In the genomic region with DNA sequence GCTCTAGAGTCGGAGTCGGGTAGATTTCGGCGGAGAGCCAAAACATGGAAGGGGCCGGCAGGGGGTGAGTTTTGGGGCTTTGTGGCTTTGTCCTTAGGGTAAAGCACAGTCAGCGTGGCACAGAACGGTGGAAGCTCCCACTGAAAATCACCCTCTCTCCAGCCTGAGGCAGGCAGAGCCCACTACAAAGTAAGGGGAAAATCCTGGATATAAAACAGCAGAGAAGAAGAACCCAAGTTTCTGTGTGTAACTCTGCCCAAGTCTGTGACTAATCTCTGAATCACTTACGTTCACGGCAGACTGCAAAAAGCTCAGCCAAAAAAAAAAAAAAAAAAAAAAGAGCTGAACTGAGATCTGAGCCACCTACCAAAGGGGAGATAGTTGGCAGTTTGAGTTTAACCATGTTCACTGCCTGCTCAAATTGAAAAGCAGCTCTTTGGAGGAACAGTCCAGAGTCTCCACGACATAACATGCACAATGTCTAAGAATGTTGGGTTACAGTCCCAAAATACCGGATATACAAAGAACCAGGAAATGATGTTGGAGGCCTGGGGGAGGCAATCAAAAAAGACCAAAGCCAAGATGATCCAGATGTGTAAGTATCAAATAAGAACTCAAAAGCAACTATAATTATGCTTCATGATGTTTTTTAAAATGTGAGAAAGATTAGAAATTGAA, we compare ENCODE assay signal across 9 cellular contexts. TPM values are rescaled to one million over a fixed set of nuclear protein-coding genes. Genes with fewer than 3 reads are reported as not detected.
DNase-seq lines count a peak whose midpoint lies in the region; ATAC-seq and TF ChIP-seq lines count a peak whose summit lies in the region.
"Had no signal": no experiment of that assay in that cellular context is flagged by ENCODE, and none has a peak within 500 bp of the region (broad histone marks: within the 10 kb centered on the region; RNA-seq: fewer than 3 reads in every experiment).

No MANE protein-coding gene starts in this region.

- peaks cover 0 to 3% of the 10 kb centered on the region in 2 donors for H3K4me1 ChIP-seq in lung (ENCODE audit: control insufficient read depth in 2 of 2, insufficient read depth in 2 of 2, low read length in 2 of 2)

- H3K4me3 ChIP-seq in lung (no peak overlapping the region), coronary artery (no peak overlapping the region)

- CTCF ChIA-PET in MCF 10A (lab: Yijun Ruan, JAX) = interaction anchor here (0.6 to 1.0 kb wide), 5 partner anchors 14 to 482 kb away, joined by 3 to 5 read pairs (median 4); no protein-coding TSS in a partner anchor

- no peaks in the 10 kb centered on the region for H3K9me3 Mint-ChIP-seq in MCF 10A (ENCODE audit: unreplicated experiment)

- 72 to 79% methylated on average over 11 of the region's 11 CpGs for WGBS in lung, 2 donors

- DNase-seq in A172 (ENCODE audit: low spot score) (peak; percentile 72), HS-27A (ENCODE audit: low read depth) (peak; percentile 47), MCF 10A (ENCODE audit: unreplicated experiment) (peak; percentile 85), lung (ENCODE audit: low spot score) (no peak), coronary artery (ENCODE audit: low spot score) (no peak), posterior vena cava (ENCODE audit: low spot score) (no peak), NCI-H1436 (lab: John Stamatoyannopoulos, UW) (no peak)

- peaks cover 28% of the 10 kb centered on the region for H3K36me3 Mint-ChIP-seq in MCF 10A (ENCODE audit: insufficient read depth, unreplicated experiment)

- peaks cover 0 to 8% of the 10 kb centered on the region in 2 donors for H3K36me3 ChIP-seq in lung (ENCODE audit: control insufficient read depth in 2 of 2, insufficient read depth in 2 of 2, low read length in 2 of 2)

- ATAC-seq in lung (ENCODE audit: insufficient read depth, low FRiP score) (peak; percentile 30), HG03565 (IDR thresholded peaks at IDR 0.05; ENCODE audit: unreplicated experiment) (no peak)

- no peaks in the 10 kb centered on the region for H3K27me3 ChIP-seq in lung (ENCODE audit: control insufficient read depth, insufficient read depth)

- TF ChIP-seq CTCF in MCF 10A (IDR thresholded peaks at IDR 0.05; ENCODE audit: unreplicated experiment) = no peak
- TF ChIP-seq CTCF in lung (IDR thresholded peaks at IDR 0.05; ENCODE audit: control extremely low read depth, extremely low read depth) = no peak
- no peak for TF ChIP-seq CTCF in coronary artery (IDR thresholded peaks at IDR 0.05)

- no TSS peak for BruUV-seq in MCF 10A (replicated peaks; lab: Mats Ljungman, UMichigan)

- H3K27me3 Mint-ChIP-seq in MCF 10A (ENCODE audit: insufficient read depth, unreplicated experiment) = no peaks in the 10 kb centered on the region

- no peaks in the 10 kb centered on the region for H3K9me3 ChIP-seq in lung (ENCODE audit: control insufficient read depth in 2 of 2, insufficient read depth in 1 of 2, low read length in 1 of 2)

- intact Hi-C loops in MCF 10A (cut with micrococcal nuclease) (no loop called here), posterior vena cava (cut with DNase I) (no loop called here)

- POLR2A ChIA-PET in MCF 10A (lab: Yijun Ruan, JAX) = interaction anchor here (0.5 to 1.7 kb wide), 6 partner anchors 9 to 1800 kb away, joined by 3 to 9 read pairs (median 4); no protein-coding TSS in a partner anchor

- peak overlapping the region; percentile 75 for H3K4me3 Mint-ChIP-seq in MCF 10A (ENCODE audit: unreplicated experiment)

- no peak overlapping the region for H3K27ac ChIP-seq in lung (ENCODE audit: low read depth in 1 of 2, low read length in 1 of 2)
- no peak overlapping the region for H3K27ac ChIP-seq in coronary artery

- H3K4me1 Mint-ChIP-seq in MCF 10A (ENCODE audit: insufficient read depth, unreplicated experiment) = peaks cover 18% of the 10 kb centered on the region

- H3K27ac Mint-ChIP-seq in MCF 10A (ENCODE audit: low read depth, unreplicated experiment) = peak overlapping the region; percentile 95

RNA-seq across cellular contexts. Expression of a gene that starts 26.7 kb away (rescaled TPM):
- not detected in 2 replicates for total RNA-seq in A172 (2014; rRNA removed; shearing (Covaris generic))
- total RNA-seq in MCF 10A (2022) = not detected in 2 replicates
- not detected for total RNA-seq in lung
- polyA plus RNA-seq in lung = not detected
- not detected for total RNA-seq in posterior vena cava
- total RNA-seq: dermis microvascular lymphatic vessel endothelial cell had no signal

Comparison
In these comparisons a context has a peak if more than half of its experiments do, and no peak if none do; other contexts are left out.
1. DNase-seq: peak in A172 (single experiment), HS-27A (single experiment) and MCF 10A (single experiment); none in lung (single experiment), coronary artery (single experiment), posterior vena cava (single experiment) and NCI-H1436 (single experiment).